ENCODE assay signal across 1 cellular context in the genomic region with DNA sequence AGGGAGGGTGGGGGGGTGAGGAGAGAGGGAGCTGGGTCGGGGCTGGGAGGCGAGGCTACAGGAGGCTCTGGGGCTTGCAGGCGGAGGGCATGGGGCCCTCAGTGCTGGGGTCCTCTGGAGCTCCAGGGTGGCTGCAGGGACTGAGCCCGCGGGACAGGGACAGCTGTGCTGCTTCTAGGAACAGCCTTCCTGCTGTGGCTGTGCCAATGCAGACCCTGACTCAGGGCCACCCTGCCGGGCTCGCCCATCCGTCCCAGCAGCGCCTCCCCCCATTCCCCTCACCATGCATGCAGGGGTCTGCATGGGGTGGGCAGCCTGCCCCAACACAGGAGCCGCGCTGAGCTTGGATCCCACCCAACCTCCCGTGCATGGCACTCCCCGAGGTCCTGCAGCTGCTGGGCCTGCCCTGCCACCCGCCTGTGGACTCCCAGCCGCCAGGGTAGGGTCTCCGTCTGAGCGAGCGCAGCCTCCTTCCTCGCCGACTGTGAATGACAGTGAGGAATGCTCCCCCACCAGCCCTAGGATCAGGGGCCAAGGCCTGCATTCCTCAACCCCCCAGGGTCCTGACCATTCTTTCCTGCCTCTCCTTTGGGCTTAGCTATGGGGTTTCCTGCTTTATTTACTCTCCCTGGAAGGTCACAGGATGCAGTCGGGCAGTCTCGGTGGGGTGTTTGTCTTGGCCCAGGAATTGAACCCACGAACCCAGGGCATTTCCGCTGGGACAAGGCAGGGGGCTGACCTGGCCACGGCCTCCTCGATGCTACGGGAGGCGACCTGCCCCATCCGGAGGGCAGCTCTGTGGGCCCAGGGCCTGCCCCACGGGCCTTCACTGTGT.
TF ChIP-seq lines count a peak whose summit lies in the region.

No MANE protein-coding gene starts in this region.

TF ChIP-seq in K562, 482 proteins besides CTCF, POLR2A, EP300 and RAD21:
- TF ChIP-seq ZNF408 (CRISPR knock-in tag; IDR thresholded peaks at IDR 0.05; ENCODE audit: low read depth) (no peak), POLR2G (IDR thresholded peaks at IDR 0.05; ENCODE audit: low read depth, low read length) (0 out of 2 replicates have a peak, but pooled peaks have one; percentile 8), NBN (IDR thresholded peaks at IDR 0.05; ENCODE audit: low read depth) (no peak), ZSCAN29 (IDR thresholded peaks at IDR 0.05) (no peak), FOXA3 (CRISPR knock-in tag; conservative IDR thresholded peaks at IDR 0.05 in 1 of 2, IDR thresholded peaks at IDR 0.05 in 1 of 2) (no peak)
